In the genomic region with DNA sequence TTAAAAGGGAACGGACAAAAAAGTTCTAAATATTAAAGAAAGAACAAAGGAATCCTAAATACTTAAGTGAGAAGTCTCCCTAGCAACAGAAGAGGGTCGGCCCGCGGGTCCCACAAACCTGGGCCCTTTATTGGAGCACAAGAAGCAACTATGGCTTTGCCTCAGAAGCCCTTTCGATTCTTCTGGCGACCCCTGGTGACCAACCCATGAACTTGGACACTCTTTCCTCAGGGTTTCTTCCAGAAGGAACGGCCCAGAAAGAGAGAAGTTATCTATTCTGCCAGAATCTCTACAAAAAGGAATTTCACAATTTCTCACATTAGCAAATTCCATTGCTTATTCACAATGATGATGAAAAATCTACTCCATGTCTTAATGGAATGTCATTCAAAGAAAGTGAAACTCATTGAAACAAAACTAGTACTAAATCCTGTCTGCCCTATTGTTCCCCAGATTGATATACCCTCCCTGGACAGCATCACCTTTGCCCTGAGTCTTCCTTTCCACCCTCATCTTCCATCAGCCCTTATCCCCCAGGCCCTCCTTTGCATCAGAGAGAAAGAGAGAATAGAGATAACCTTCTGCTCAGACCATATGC, we compare ENCODE assay signal across 8 cellular contexts. TPM values are rescaled to one million over a fixed set of nuclear protein-coding genes. Genes with fewer than 3 reads are reported as not detected.
A peak's percentile ranks its signal among the peaks of the same experiment; 100 is the strongest.
DNase-seq lines count a peak whose midpoint lies in the region; ATAC-seq and TF ChIP-seq lines count a peak whose summit lies in the region.

No MANE protein-coding gene starts in this region.

- no peak for ATAC-seq in GM18498 (IDR thresholded peaks at IDR 0.05; ENCODE audit: unreplicated experiment)

- no peaks in the 10 kb centered on the region for H3K36me3 Mint-ChIP-seq in osteocyte (ENCODE audit: unreplicated experiment)

- peaks cover 3% of the 10 kb centered on the region for H3K4me1 Mint-ChIP-seq in osteocyte (ENCODE audit: unreplicated experiment)

- H3K27ac Mint-ChIP-seq in osteocyte (ENCODE audit: unreplicated experiment) = no peak overlapping the region

- DNase-seq in AG09319 (ENCODE audit: extremely low read depth, low read depth) = peak; percentile 29
- peak; percentile 43 for DNase-seq in GM13976 (ENCODE audit: low spot score)
- peak; percentile 58 for DNase-seq in NCI-H226
- peak; percentile 44 for DNase-seq in activated CD8-positive, alpha-beta memory T cell treated with anti-CD3 and anti-CD28 coated beads, Interleukin-2, amount 50 U/mL, for 4 hours
- DNase-seq in germinal center (ENCODE audit: low spot score) = peak; percentile 22
- no peak for DNase-seq in osteocyte (ENCODE audit: extremely low spot score, unreplicated experiment)
- DNase-seq in T-helper 9 cell = no peak

- in situ Hi-C loops in GM13976 (cut with MboI; ENCODE audit: low sequenced_read_pairs, unreplicated experiment) = no loop called here

- H3K4me3 Mint-ChIP-seq in osteocyte (ENCODE audit: unreplicated experiment) = no peak overlapping the region

- no peaks in the 10 kb centered on the region for H3K27me3 Mint-ChIP-seq in osteocyte (ENCODE audit: unreplicated experiment)

- H3K9me3 Mint-ChIP-seq in osteocyte (ENCODE audit: unreplicated experiment) = no peaks in the 10 kb centered on the region

- peak; percentile 80 for TF ChIP-seq CTCF in AG09319 (IDR thresholded peaks at IDR 0.05; ENCODE audit: low read depth, low read length)
- peak; percentile 42 for TF ChIP-seq CTCF in GM13976 (IDR thresholded peaks at IDR 0.05; ENCODE audit: borderline replicate concordance, control extremely low read depth, extremely low read depth, insufficient read depth, missing control alignments)
- TF ChIP-seq CTCF in osteocyte (IDR thresholded peaks at IDR 0.05) = peak; percentile 85

RNA-seq across cellular contexts. Expression of a gene that starts 43.7 kb away (rescaled TPM):
- 2.0 and 2.4 TPM in 2 replicates for total RNA-seq in osteocyte

Comparison
In these comparisons a context has a peak if more than half of its experiments do, and no peak if none do; other contexts are left out.
1. DNase-seq: peak in AG09319 (single experiment), GM13976 (single experiment), NCI-H226 (single experiment), activated CD8-positive, alpha-beta memory T cell treated with anti-CD3 and anti-CD28 coated beads, Interleukin-2, amount 50 U/mL, for 4 hours (single experiment) and germinal center (single experiment); none in osteocyte (single experiment) and T-helper 9 cell (single experiment).
2. Peak in every context shown above with its lines, with median percentiles within 50 percentile points of each other: CTCF ChIP-seq.